Comparison of ENCODE assay signal across 20 cellular contexts in genomic region chr10:33494000-33494399, GRCh38.
A peak's percentile ranks its signal among the peaks of the same experiment; 100 is the strongest.
DNase-seq lines count a peak whose midpoint lies in the region; ATAC-seq, FAIRE-seq and TF ChIP-seq lines count a peak whose summit lies in the region.
"Had no signal": no experiment of that assay in that cellular context is flagged by ENCODE, and none has a peak within 500 bp of the region (broad histone marks: within the 10 kb centered on the region; RNA-seq: fewer than 3 reads in every experiment).

No MANE protein-coding gene starts in this region.

- H3K56ac ChIP-seq in H1 (replicated peaks; ENCODE audit: insufficient read length, low read depth, low read length), result no peak overlapping the region

- H3K79me1 ChIP-seq in H1 (ENCODE audit: low read depth, low read length), result no peaks in the 10 kb centered on the region

- ATAC-seq in Right ventricle myocardium inferior (peak; percentile 64), GM19328 (IDR thresholded peaks at IDR 0.05; ENCODE audit: unreplicated experiment) (no peak)
- ATAC-seq: CD8-positive, alpha-beta T cell had no signal

- TF ChIP-seq RAD21 in H1 (IDR thresholded peaks at IDR 0.05 in 1 of 2, conservative IDR thresholded peaks at IDR 0.05 in 1 of 2; ENCODE audit: low read depth in 2 of 2, low read length in 2 of 2), result no peak

- no peak overlapping the region for H2BK12ac ChIP-seq in H1 (ENCODE audit: low read depth, low read length)

- H3K9me3 ChIP-seq in left ventricle myocardium inferior (replicated peaks) (no peaks in the 10 kb centered on the region), H1 (ENCODE audit: insufficient read depth in 2 of 2, low read depth in 1 of 2, low read length in 1 of 2) (no peaks in the 10 kb centered on the region), muscle layer of duodenum (ENCODE audit: control insufficient read depth in 1 of 2, low read length in 2 of 2) (no peaks in the 10 kb centered on the region), sigmoid colon (no peaks in the 10 kb centered on the region)

- H3K79me2 ChIP-seq in H1 (ENCODE audit: control insufficient read depth in 1 of 2, insufficient read depth in 2 of 2, low read length in 2 of 2), result no peaks in the 10 kb centered on the region

- H3K36me3 ChIP-seq in left ventricle myocardium inferior (no peaks in the 10 kb centered on the region), H1 (ENCODE audit: control insufficient read depth in 2 of 4, insufficient read depth in 4 of 4, low read length in 3 of 4) (no peaks in the 10 kb centered on the region), muscle layer of duodenum (ENCODE audit: control insufficient read depth in 1 of 2, insufficient read depth in 2 of 2, low read length in 2 of 2) (no peaks in the 10 kb centered on the region), sigmoid colon (no peaks in the 10 kb centered on the region)

- no peak overlapping the region for H4K91ac ChIP-seq in H1 (replicated peaks; ENCODE audit: insufficient read length, low read length)

- CTCF ChIA-PET in H1 (lab: Charles Lee; ENCODE audit: partially characterized antibody), result interaction anchor here (0.6 kb wide), 1 partner anchor 1587 kb away, joined by 4 read pairs; no protein-coding TSS in a partner anchor

- H3K9ac ChIP-seq in H1 (replicated peaks in 1 of 4; ENCODE audit: extremely low read depth in 1 of 4, low read depth in 3 of 4, low read length in 3 of 4), result no peak overlapping the region

- no peak overlapping the region for H3K27ac ChIP-seq in left ventricle myocardium inferior (replicated peaks)
- H3K27ac ChIP-seq in H1 (ENCODE audit: low read depth, low read length), result no peak overlapping the region
- H3K27ac ChIP-seq in muscle layer of duodenum (ENCODE audit: low read length), result peak overlapping the region; percentile 33
- H3K27ac ChIP-seq in sigmoid colon, result peak overlapping the region in 3 of 4 donors; percentile 47 to 58 (median 48)
- H3K27ac ChIP-seq in substantia nigra (ENCODE audit: low read depth, low read length, poor library complexity, severe bottlenecking), result no peak overlapping the region
- H3K27ac ChIP-seq: 22Rv1, HL-60 had no signal

- no peak overlapping the region for H2BK20ac ChIP-seq in H1 (ENCODE audit: low read length)

- H4K8ac ChIP-seq in H1 (ENCODE audit: extremely low read depth, insufficient read depth, low read length), result no peak overlapping the region

- TF ChIP-seq EP300 in H1 (IDR thresholded peaks at IDR 0.05; ENCODE audit: borderline replicate concordance in 1 of 2, low read depth in 2 of 2, low read length in 2 of 2) (no peak), sigmoid colon (IDR thresholded peaks at IDR 0.05) (no peak)

- DNase-seq in Right ventricle myocardium inferior (ENCODE audit: missing footprints) (no peak), left ventricle myocardium inferior (no peak), H1 (ENCODE audit: low read depth in 1 of 2, low spot score in 2 of 2) (no peak), sigmoid colon (no peak), HuH-7.5 (ENCODE audit: low spot score) (no peak), substantia nigra (lab: John Stamatoyannopoulos, UW) (no peak)
- DNase-seq: CD8-positive, alpha-beta T cell; COR-L47; DMS153; DMS79 treated with DMSO at 0.1 percent for 48 hours; EL; H7 had no signal

- H3K27me3 ChIP-seq in left ventricle myocardium inferior (ENCODE audit: low read depth) (no peaks in the 10 kb centered on the region), H1 (replicated peaks in 1 of 4; ENCODE audit: control insufficient read depth in 3 of 4, extremely low read depth in 1 of 4, insufficient read depth in 3 of 4, low read length in 3 of 4) (no peaks in the 10 kb centered on the region), muscle layer of duodenum (ENCODE audit: low read depth, low read length) (no peaks in the 10 kb centered on the region), sigmoid colon (no peaks in the 10 kb centered on the region)

- no peak for FAIRE-seq in H1 (lab: Jason Lieb, UNC)
- FAIRE-seq: D721Med, G401.6, GM12891, GM19239 had no signal

- no peak overlapping the region for H2BK5ac ChIP-seq in H1 (ENCODE audit: low read depth, low read length)

- H3K14ac ChIP-seq in H1 (ENCODE audit: insufficient read length), result no peak overlapping the region

- POLR2A ChIA-PET in H1 (lab: Charles Lee; ENCODE audit: partially characterized antibody), result interaction anchor here (0.6 to 1.4 kb wide), 2 partner anchors 10 to 799 kb away, joined by 4 to 5 read pairs; no protein-coding TSS in a partner anchor

- H2BK120ac ChIP-seq in H1 (replicated peaks; ENCODE audit: low read depth, low read length), result no peak overlapping the region

- no peak overlapping the region for H3K23ac ChIP-seq in H1 (ENCODE audit: insufficient read length)

- no peaks in the 10 kb centered on the region for H3K23me2 ChIP-seq in H1 (ENCODE audit: low read depth, low read length)

- TF ChIP-seq CTCF in left ventricle myocardium inferior (IDR thresholded peaks at IDR 0.05; ENCODE audit: borderline replicate concordance), result no peak
- TF ChIP-seq CTCF in H1 (IDR thresholded peaks at IDR 0.05; ENCODE audit: control extremely low read depth in 1 of 3, insufficient read depth in 1 of 3, low read depth in 1 of 3, low read length in 3 of 3), result no peak
- no peak for TF ChIP-seq CTCF in sigmoid colon (IDR thresholded peaks at IDR 0.05)

- H4K5ac ChIP-seq in H1 (ENCODE audit: insufficient read length, low read depth, low read length), result no peak overlapping the region

- peaks cover 10% of the 10 kb centered on the region for H3K4me1 ChIP-seq in left ventricle myocardium inferior
- H3K4me1 ChIP-seq in H1 (replicated peaks in 1 of 4; ENCODE audit: control insufficient read depth in 3 of 4, insufficient read depth in 4 of 4, low read length in 3 of 4), result no peaks in the 10 kb centered on the region; a peak in 1 of 7 replicates
- H3K4me1 ChIP-seq in muscle layer of duodenum (ENCODE audit: control insufficient read depth in 1 of 2, insufficient read depth in 2 of 2, low read length in 2 of 2), result peaks cover 4 to 29% of the 10 kb centered on the region in 2 donors
- H3K4me1 ChIP-seq in sigmoid colon, result peaks cover 0 to 52% (median 45%) of the 10 kb centered on the region in 4 donors

- H3K4ac ChIP-seq in H1 (replicated peaks; ENCODE audit: insufficient read length, low read depth, low read length), result no peak overlapping the region

- H2BK15ac ChIP-seq in H1 (ENCODE audit: low read length), result no peak overlapping the region

- no peak overlapping the region for H3K4me3 ChIP-seq in left ventricle myocardium inferior
- no peak overlapping the region for H3K4me3 ChIP-seq in H1 (ENCODE audit: extremely low read depth in 1 of 4, insufficient read depth in 2 of 4, low read depth in 3 of 4, low read length in 4 of 4)
- no peak overlapping the region for H3K4me3 ChIP-seq in muscle layer of duodenum (ENCODE audit: low read depth in 1 of 2, low read length in 2 of 2)
- no peak overlapping the region for H3K4me3 ChIP-seq in sigmoid colon

- TF ChIP-seq POLR2A in H1 (IDR thresholded peaks at IDR 0.05; ENCODE audit: control extremely low read depth in 1 of 2, low read depth in 2 of 2, low read length in 2 of 2), result no peak
- no peak for TF ChIP-seq POLR2A in sigmoid colon (IDR thresholded peaks at IDR 0.05)

- 83% methylated on average over 2 of the region's 2 CpGs; no CpG with 5 or more reads in 1 of the 2 experiments for WGBS in H1 (ENCODE audit: extremely low coverage in 1 of 2, insufficient coverage in 1 of 2, insufficient read length in 1 of 2, insufficient replicate concordance in 2 of 2, low coverage in 1 of 2, low lambda C conversion rate in 2 of 2, missing lambda C conversion rate in 1 of 2), 2 experiments
- 66 to 70% methylated on average over 2 of the region's 2 CpGs for WGBS in sigmoid colon, 2 donors

- intact Hi-C loops in Right ventricle myocardium inferior (cut with DNase I), result loop anchor here (10.0 kb wide), 1 partner anchor 59 kb away; no protein-coding TSS in a partner anchor
- intact Hi-C loops in left ventricle myocardium inferior (cut with micrococcal nuclease), result no loop called here
- intact Hi-C loops in sigmoid colon (cut with DNase I), result no loop called here

- H3K18ac ChIP-seq in H1 (ENCODE audit: extremely low read depth, low read length), result no peak overlapping the region

- H2AFZ ChIP-seq in H1 (ENCODE audit: low read length), result peak overlapping the region; percentile 88; the same call in 1 of the 2 replicates

- H3K4me2 ChIP-seq in H1 (ENCODE audit: insufficient read depth in 1 of 2, low read depth in 2 of 2, low read length in 2 of 2), result no peak overlapping the region

- H4K20me1 ChIP-seq in H1 (replicated peaks in 1 of 2; ENCODE audit: control insufficient read depth in 1 of 2, insufficient read depth in 2 of 2, low read length in 2 of 2), result no peaks in the 10 kb centered on the region

- no peak overlapping the region for H2AK5ac ChIP-seq in H1 (ENCODE audit: low read depth, low read length)

TF ChIP-seq in H1, 55 proteins besides CTCF, POLR2A, EP300 and RAD21:
- TF ChIP-seq YY1 (IDR thresholded peaks at IDR 0.05; ENCODE audit: low read depth, low read length), result no peak
- TF ChIP-seq HDAC2 (IDR thresholded peaks at IDR 0.05; ENCODE audit: borderline replicate concordance in 1 of 2, low read depth in 2 of 2, low read length in 2 of 2), result no peak
- no peak for TF ChIP-seq PHF8 (conservative IDR thresholded peaks at IDR 0.05; ENCODE audit: low read depth, low read length)
- TF ChIP-seq CHD2 (IDR thresholded peaks at IDR 0.05; ENCODE audit: low read length), result no peak
- no peak for TF ChIP-seq POLR2AphosphoS5 (IDR thresholded peaks at IDR 0.05; ENCODE audit: low read depth, low read length)
- TF ChIP-seq TCF12 (IDR thresholded peaks at IDR 0.05; ENCODE audit: low read depth, low read length), result no peak
- no peak for TF ChIP-seq BRCA1 (IDR thresholded peaks at IDR 0.05; ENCODE audit: low read depth, low read length)
- TF ChIP-seq RXRA (IDR thresholded peaks at IDR 0.05; ENCODE audit: insufficient read depth, low read depth, low read length), result no peak
- no peak for TF ChIP-seq RBBP5 (IDR thresholded peaks at IDR 0.05; ENCODE audit: borderline replicate concordance, low read depth, low read length)
- TF ChIP-seq SP2 (IDR thresholded peaks at IDR 0.05; ENCODE audit: low read length), result no peak
- no peak for TF ChIP-seq SIN3A (conservative IDR thresholded peaks at IDR 0.05 in 1 of 2, IDR thresholded peaks at IDR 0.05 in 1 of 2; ENCODE audit: low read depth in 1 of 2, low read length in 2 of 2)
- no peak for TF ChIP-seq CBX8 (IDR thresholded peaks at IDR 0.05; ENCODE audit: borderline replicate concordance, low read depth, low read length)
- no peak for TF ChIP-seq SIRT6 (IDR thresholded peaks at IDR 0.05; ENCODE audit: low read length)
- TF ChIP-seq EGR1 (IDR thresholded peaks at IDR 0.05; ENCODE audit: borderline replicate concordance, low read depth, low read length), result no peak
- no peak for TF ChIP-seq SRF (IDR thresholded peaks at IDR 0.05; ENCODE audit: low read depth, low read length)
- no peak for TF ChIP-seq RNF2 (IDR thresholded peaks at IDR 0.05; ENCODE audit: borderline replicate concordance, low read depth, low read length, missing control alignments, poor library complexity, severe bottlenecking)
- TF ChIP-seq KDM5A (IDR thresholded peaks at IDR 0.05; ENCODE audit: low read length), result no peak
- TF ChIP-seq ASH2L (IDR thresholded peaks at IDR 0.05; ENCODE audit: low read length), result no peak
- TF ChIP-seq NRF1 (IDR thresholded peaks at IDR 0.05; ENCODE audit: low read depth, low read length), result no peak

Comparison
In these comparisons a context has a peak if more than half of its experiments do, and no peak if none do; other contexts are left out.
1. H3K27ac ChIP-seq: peak in muscle layer of duodenum (single experiment) and sigmoid colon (3 of 4); none in left ventricle myocardium inferior (single experiment), H1 (single experiment) and substantia nigra (single experiment).